In the genomic region with DNA sequence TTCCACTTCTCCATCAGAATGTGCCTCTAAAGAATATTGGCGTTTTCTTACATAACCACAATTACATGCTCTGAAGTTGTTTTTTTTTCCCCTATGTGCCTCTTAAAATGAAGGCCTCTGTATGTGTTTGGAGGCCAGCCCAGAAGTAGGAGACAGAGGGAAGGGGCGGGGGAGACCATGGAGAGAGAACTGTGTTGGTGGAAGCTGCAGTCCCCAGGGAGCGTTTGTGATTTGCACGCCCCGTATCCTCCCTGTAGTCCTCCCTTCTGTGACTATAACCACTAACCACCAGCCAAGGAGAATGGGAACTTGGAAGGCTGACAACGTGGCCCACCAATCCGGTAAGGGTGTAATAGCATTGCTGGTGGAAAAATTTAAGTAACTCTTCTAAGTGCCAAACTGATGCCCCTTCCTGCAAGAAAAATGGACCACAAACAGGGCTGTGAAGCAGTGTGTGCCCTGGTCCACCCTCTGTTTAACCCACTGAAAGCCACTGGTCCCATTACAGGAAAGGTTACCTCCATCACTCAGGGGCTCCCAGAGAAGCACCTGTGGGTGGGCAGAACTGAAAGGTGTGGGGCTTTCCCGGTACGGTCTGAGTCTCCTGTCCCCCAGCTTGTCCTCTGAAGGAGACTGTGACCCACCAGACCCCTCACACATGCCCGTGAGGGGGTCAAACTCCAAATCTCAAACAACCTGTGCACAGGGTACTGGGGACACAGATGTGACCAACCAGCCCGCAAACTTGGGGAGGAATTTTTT, we compare ENCODE assay signal across 8 cellular contexts. TPM values are rescaled to one million over a fixed set of nuclear protein-coding genes. Genes with fewer than 3 reads are reported as not detected.
A peak's percentile ranks its signal among the peaks of the same experiment; 100 is the strongest.
DNase-seq lines count a peak whose midpoint lies in the region; ATAC-seq, FAIRE-seq and TF ChIP-seq lines count a peak whose summit lies in the region.
"Had no signal": no experiment of that assay in that cellular context is flagged by ENCODE, and none has a peak within 500 bp of the region (broad histone marks: within the 10 kb centered on the region; RNA-seq: fewer than 3 reads in every experiment).

No MANE protein-coding gene starts in this region.

- ATAC-seq in naive B cell (ENCODE audit: low read depth in 2 of 2) (peak; percentile 16 to 39), HG02623 (IDR thresholded peaks at IDR 0.05; ENCODE audit: unreplicated experiment) (no peak), body of pancreas (no peak), GM21528 (IDR thresholded peaks at IDR 0.05; ENCODE audit: low FRiP score, unreplicated experiment) (no peak)

- DNase-seq in GM12891 (ENCODE audit: insufficient read length, low spot score) = no peak
- DNase-seq in NCI-H1105 treated with DMSO at 0.1 percent for 48 hours (lab: John Stamatoyannopoulos, UW) = peak; percentile 79
- DNase-seq in activated T-helper 1 cell treated with anti-CD3 and anti-CD28 coated beads, Interleukin-12 subunit alpha, Interleukin-12 subunit beta, Interleukin-2, Interleukin-4 antibody, amounts not matched to agents 30 ng/mL and 10 ng/mL and 1 ng/mL, durations not matched to agents 14 hours and 24 hours and 36 hours (ENCODE audit: low spot score) = no peak
- DNase-seq in naive B cell = no peak
- DNase-seq in body of pancreas = no peak

- H3K4me3 ChIP-seq in body of pancreas = no peak overlapping the region

- 75 to 82% methylated on average over 11 of the region's 11 CpGs for WGBS in body of pancreas, 2 donors

- H3K4me1 ChIP-seq in body of pancreas = peaks cover 16% of the 10 kb centered on the region

- no peaks in the 10 kb centered on the region for H3K9me3 ChIP-seq in body of pancreas

- no peak for TF ChIP-seq CTCF in body of pancreas (IDR thresholded peaks at IDR 0.05)

- no peaks in the 10 kb centered on the region for H3K36me3 ChIP-seq in body of pancreas (replicated peaks in 1 of 2; ENCODE audit: insufficient read depth in 1 of 2, low read depth in 2 of 2)

- TF ChIP-seq POLR2A in GM12891 (IDR thresholded peaks at IDR 0.05; ENCODE audit: low read depth, low read length) = no peak
- TF ChIP-seq POLR2A in body of pancreas (IDR thresholded peaks at IDR 0.05) = no peak

- H3K9me3 Mint-ChIP-seq in activated T-helper 1 cell treated with anti-CD3 and anti-CD28 coated beads, Interleukin-12 subunit alpha, Interleukin-12 subunit beta, Interleukin-2, Interleukin-4 antibody, amounts not matched to agents 30 ng/mL and 10 ng/mL and 1 ng/mL, durations not matched to agents 14 hours and 24 hours and 36 hours = no peaks in the 10 kb centered on the region
- H3K9me3 Mint-ChIP-seq in naive B cell = no peaks in the 10 kb centered on the region

- H3K4me3 Mint-ChIP-seq in activated T-helper 1 cell treated with anti-CD3 and anti-CD28 coated beads, Interleukin-12 subunit alpha, Interleukin-12 subunit beta, Interleukin-2, Interleukin-4 antibody, amounts not matched to agents 30 ng/mL and 10 ng/mL and 1 ng/mL, durations not matched to agents 14 hours and 24 hours and 36 hours = peak overlapping the region; percentile 4
- peak overlapping the region in 5 of 8 donors; percentile 48 to 75 (median 56) for H3K4me3 Mint-ChIP-seq in naive B cell

- intact Hi-C loops in activated T-helper 1 cell treated with anti-CD3 and anti-CD28 coated beads, Interleukin-12 subunit alpha, Interleukin-12 subunit beta, Interleukin-2, Interleukin-4 antibody, amounts not matched to agents 30 ng/mL and 10 ng/mL and 1 ng/mL, durations not matched to agents 14 hours and 24 hours and 36 hours (cut with micrococcal nuclease) = no loop called here
- intact Hi-C loops in body of pancreas (cut with DNase I) = no loop called here

- H3K4me1 Mint-ChIP-seq in activated T-helper 1 cell treated with anti-CD3 and anti-CD28 coated beads, Interleukin-12 subunit alpha, Interleukin-12 subunit beta, Interleukin-2, Interleukin-4 antibody, amounts not matched to agents 30 ng/mL and 10 ng/mL and 1 ng/mL, durations not matched to agents 14 hours and 24 hours and 36 hours (ENCODE audit: low read depth) = peaks cover 86% of the 10 kb centered on the region
- H3K4me1 Mint-ChIP-seq in naive B cell = peaks cover 79 to 95% (median 93%) of the 10 kb centered on the region in 3 donors

- peaks cover 23% of the 10 kb centered on the region for H3K36me3 Mint-ChIP-seq in activated T-helper 1 cell treated with anti-CD3 and anti-CD28 coated beads, Interleukin-12 subunit alpha, Interleukin-12 subunit beta, Interleukin-2, Interleukin-4 antibody, amounts not matched to agents 30 ng/mL and 10 ng/mL and 1 ng/mL, durations not matched to agents 14 hours and 24 hours and 36 hours (ENCODE audit: low read depth)
- peaks cover 0 to 8% of the 10 kb centered on the region in 2 donors for H3K36me3 Mint-ChIP-seq in naive B cell

- H3K27me3 Mint-ChIP-seq in activated T-helper 1 cell treated with anti-CD3 and anti-CD28 coated beads, Interleukin-12 subunit alpha, Interleukin-12 subunit beta, Interleukin-2, Interleukin-4 antibody, amounts not matched to agents 30 ng/mL and 10 ng/mL and 1 ng/mL, durations not matched to agents 14 hours and 24 hours and 36 hours (ENCODE audit: insufficient read depth) = no peaks in the 10 kb centered on the region
- H3K27me3 Mint-ChIP-seq in naive B cell = no peaks in the 10 kb centered on the region

- H3K27ac Mint-ChIP-seq in activated T-helper 1 cell treated with anti-CD3 and anti-CD28 coated beads, Interleukin-12 subunit alpha, Interleukin-12 subunit beta, Interleukin-2, Interleukin-4 antibody, amounts not matched to agents 30 ng/mL and 10 ng/mL and 1 ng/mL, durations not matched to agents 14 hours and 24 hours and 36 hours = peak overlapping the region; percentile 49
- peak overlapping the region; percentile 46 to 88 (median 84) for H3K27ac Mint-ChIP-seq in naive B cell

- FAIRE-seq in GM12891 (lab: Jason Lieb, UNC) = peak; percentile 61

- no peak overlapping the region for H3K27ac ChIP-seq in body of pancreas
- H3K27ac ChIP-seq: epithelial cell of prostate had no signal

- H3K27me3 ChIP-seq in body of pancreas = no peaks in the 10 kb centered on the region

TF ChIP-seq in GM12891, 5 proteins besides CTCF, POLR2A, EP300 and RAD21:
- TF ChIP-seq SPI1 (IDR thresholded peaks at IDR 0.05; ENCODE audit: low read depth, low read length) = peak; percentile 54
- TF ChIP-seq TAF1 (IDR thresholded peaks at IDR 0.05; ENCODE audit: low read depth, low read length) = no peak

RNA-seq across cellular contexts. Expression of a gene that starts 36.8 kb away (rescaled TPM):
- polyA plus RNA-seq in GM12891 (2012; ENCODE audit: low read depth, missing spikeins) = 32.5 TPM
- total RNA-seq in activated T-helper 1 cell treated with anti-CD3 and anti-CD28 coated beads, Interleukin-12 subunit alpha, Interleukin-12 subunit beta, Interleukin-2, Interleukin-4 antibody, amounts not matched to agents 30 ng/mL and 10 ng/mL and 1 ng/mL, durations not matched to agents 14 hours and 24 hours and 36 hours = 85.9 and 91.7 TPM in 2 replicates
- 10 to 100 TPM; 13.5 to 35.0 (median 15.8) TPM for polyA plus RNA-seq in naive B cell (ENCODE audit: low read depth in 6 of 6)
- total RNA-seq in body of pancreas = 10 to 100 TPM; 36.3 to 57.4 TPM

Comparison
In these comparisons a context has a peak if more than half of its experiments do, and no peak if none do; other contexts are left out.
1. ATAC-seq: peak in naive B cell (2 of 2); none in HG02623 (single experiment), body of pancreas (single experiment) and GM21528 (single experiment).